29 cellular contexts compared by ENCODE assay signal in the genomic region with DNA sequence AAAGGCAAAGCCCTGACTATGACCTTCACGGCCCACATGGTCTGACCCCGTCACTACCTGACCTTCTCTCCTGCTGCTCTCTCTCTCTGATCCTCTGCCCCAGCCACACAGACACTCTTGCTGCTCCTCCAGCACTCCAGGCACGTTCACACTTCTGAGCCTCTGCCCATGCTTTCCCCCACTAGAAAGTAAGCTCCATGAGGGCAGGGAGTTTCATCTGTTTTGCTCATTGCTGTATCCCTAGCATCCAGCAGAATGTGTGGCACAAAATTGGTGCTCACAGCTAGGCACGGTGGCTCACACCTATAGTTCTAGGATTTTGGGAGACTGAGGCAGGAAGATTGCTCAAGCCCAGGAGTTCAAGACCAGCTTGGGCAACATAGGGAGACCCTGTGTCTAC. TPM values are rescaled to one million over a fixed set of nuclear protein-coding genes. Genes with fewer than 3 reads are reported as not detected.
"Had no signal": no experiment of that assay in that cellular context is flagged by ENCODE, and none has a peak within 500 bp of the region (broad histone marks: within the 10 kb centered on the region; RNA-seq: fewer than 3 reads in every experiment).

No MANE protein-coding gene starts in this region.

- H3K4me3 ChIP-seq: coronary artery, lung, neural progenitor cell, ovary, psoas muscle, skin epidermis, spleen, thoracic aorta, tibial nerve, upper lobe of right lung, uterus had no signal

- H3K4me3 Mint-ChIP-seq: effector memory CD8-positive, alpha-beta T cell; memory B cell; naive thymus-derived CD4-positive, alpha-beta T cell; nephron; neural progenitor cell; stimulated activated memory B cell treated with anti-CD40 and anti-IgM and Interleukin-4, amounts not matched to agents 10 μg/mL and 1 μg/mL and 100 μg/mL, for 72 hours had no signal

- H3K27ac Mint-ChIP-seq: effector memory CD8-positive, alpha-beta T cell; memory B cell; naive thymus-derived CD4-positive, alpha-beta T cell; neural progenitor cell; stimulated activated memory B cell treated with anti-CD40 and anti-IgM and Interleukin-4, amounts not matched to agents 10 μg/mL and 1 μg/mL and 100 μg/mL, for 72 hours had no signal

- H3K36me3 Mint-ChIP-seq: neural progenitor cell; stimulated activated memory B cell treated with anti-CD40 and anti-IgM and Interleukin-4, amounts not matched to agents 10 μg/mL and 1 μg/mL and 100 μg/mL, for 72 hours had no signal

- H3K9ac ChIP-seq: neural progenitor cell had no signal

- H3K9me3 ChIP-seq: ovary, psoas muscle, thoracic aorta, tibial nerve, upper lobe of right lung, uterus had no signal

- H2AFZ ChIP-seq: neural progenitor cell had no signal

- H3K4me1 Mint-ChIP-seq: memory B cell; naive thymus-derived CD4-positive, alpha-beta T cell; stimulated activated memory B cell treated with anti-CD40 and anti-IgM and Interleukin-4, amounts not matched to agents 10 μg/mL and 1 μg/mL and 100 μg/mL, for 72 hours had no signal

- H3K27me3 ChIP-seq: neural progenitor cell, ovary, spleen, tibial nerve, upper lobe of right lung, uterus had no signal

- H3K36me3 ChIP-seq: neural progenitor cell, ovary, spleen, thoracic aorta, tibial nerve, upper lobe of right lung, uterus had no signal

- DNase-seq: effector memory CD8-positive, alpha-beta T cell; head of caudate nucleus; kidney; midbrain; naive thymus-derived CD4-positive, alpha-beta T cell; nucleus accumbens; ovary; posterior cingulate gyrus; psoas muscle; right cardiac atrium; spleen; stimulated activated CD4-positive, alpha-beta T cell treated with anti-CD3 and anti-CD28 coated beads, Interleukin-4, amount 100 ng/mL, for 4 hours; stimulated activated naive CD8-positive, alpha-beta T cell treated with anti-CD3 and anti-CD28 coated beads, Interleukin-15, Interleukin-2, amounts not matched to agents 100 U/mL and 50 U/mL, for 24 hours; substantia nigra; upper lobe of right lung; uterus had no signal

- H3K9me3 Mint-ChIP-seq: effector memory CD8-positive, alpha-beta T cell; nephron had no signal

- ATAC-seq: effector memory CD8-positive, alpha-beta T cell; left lobe of liver; naive thymus-derived CD4-positive, alpha-beta T cell; psoas muscle; right cardiac atrium; stimulated activated memory B cell treated with anti-CD40 and anti-IgM and Interleukin-4, amounts not matched to agents 10 μg/mL and 1 μg/mL and 100 μg/mL, for 72 hours; stimulated activated naive CD8-positive, alpha-beta T cell treated with anti-CD3 and anti-CD28 coated beads, Interleukin-15, Interleukin-2, amounts not matched to agents 100 U/mL and 50 U/mL, for 24 hours; upper lobe of right lung had no signal

- H3K27ac ChIP-seq: coronary artery, neural progenitor cell, ovary, psoas muscle, skin epidermis, spleen, thoracic aorta, tibial nerve, upper lobe of right lung, uterus had no signal

- H3K4me2 ChIP-seq: neural progenitor cell had no signal

- H3K4me1 ChIP-seq: neural progenitor cell, psoas muscle, uterus had no signal

RNA-seq across cellular contexts. Expression of gene STPG4, which starts 52.5 kb away (rescaled TPM):
- total RNA-seq: glomerular endothelial cell, kidney, left lobe of liver, psoas muscle, thoracic aorta, upper lobe of right lung had no signal
- polyA plus RNA-seq: esophagus; liver; naive thymus-derived CD4-positive, alpha-beta T cell; right cardiac atrium had no signal
